ENCODE assay signal across 9 cellular contexts in the genomic region with DNA sequence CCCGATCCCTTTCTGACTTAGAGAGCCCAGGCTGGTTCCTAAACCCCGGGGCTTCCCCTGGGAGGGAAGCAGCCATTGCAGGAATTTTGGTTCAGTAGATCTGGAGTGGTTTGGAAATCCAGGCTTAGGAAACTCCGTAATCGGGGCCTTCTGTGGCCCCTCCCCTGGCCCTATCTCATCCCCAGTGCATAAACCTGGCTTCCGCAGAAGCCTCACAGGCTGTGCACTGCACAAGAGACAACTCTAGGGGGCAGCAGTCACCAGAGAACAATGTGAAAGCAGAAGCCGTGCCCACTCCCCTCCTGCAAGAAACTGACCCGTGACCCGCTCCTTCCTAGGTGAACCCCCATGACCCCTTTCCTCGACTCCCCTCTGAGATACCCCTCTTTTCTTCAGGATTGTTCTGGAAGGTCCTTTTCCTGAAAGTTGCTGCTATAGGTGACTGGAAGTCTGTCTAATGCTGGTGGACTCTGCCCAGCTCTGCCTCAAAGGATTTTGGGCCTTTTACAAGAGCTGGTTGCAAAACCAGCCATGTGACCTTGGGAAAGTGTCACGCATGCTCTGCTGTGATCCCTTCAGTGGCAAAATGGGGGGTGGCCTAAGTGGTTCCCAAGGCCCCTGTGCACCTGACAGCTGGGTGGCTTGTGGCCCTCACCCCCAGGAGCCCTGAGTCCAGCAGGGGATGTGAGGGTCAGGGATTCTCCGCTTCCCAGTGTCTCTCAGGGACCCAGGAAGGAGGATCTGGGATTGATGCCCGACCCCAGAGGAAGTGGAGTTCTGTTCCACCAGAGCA. TPM values are rescaled to one million over a fixed set of nuclear protein-coding genes. Genes with fewer than 3 reads are reported as not detected.
DNase-seq lines count a peak whose midpoint lies in the region; ATAC-seq, FAIRE-seq and TF ChIP-seq lines count a peak whose summit lies in the region.
"Had no signal": no experiment of that assay in that cellular context is flagged by ENCODE, and none has a peak within 500 bp of the region (broad histone marks: within the 10 kb centered on the region; RNA-seq: fewer than 3 reads in every experiment).

No MANE protein-coding gene starts in this region.

- TF ChIP-seq CTCF in breast epithelium (IDR thresholded peaks at IDR 0.05) = peak; percentile 22 to 72 (median 59)

- peak overlapping the region; percentile 61 to 75 (median 73) for H3K4me3 Mint-ChIP-seq in immature natural killer cell

- no peaks in the 10 kb centered on the region for H3K9me3 Mint-ChIP-seq in immature natural killer cell

- H3K4me1 ChIP-seq in breast epithelium (peaks cover 0 to 8% of the 10 kb centered on the region in 2 donors), small intestine (ENCODE audit: control insufficient read depth in 2 of 2, insufficient read depth in 1 of 2, low read depth in 1 of 2, low read length in 1 of 2) (no peaks in the 10 kb centered on the region)

- H3K27me3 ChIP-seq in breast epithelium (no peaks in the 10 kb centered on the region), small intestine (ENCODE audit: control insufficient read depth in 2 of 2, insufficient read depth in 2 of 2, low read length in 2 of 2) (peaks cover 0 to 2% of the 10 kb centered on the region in 2 donors)

- no peak for DNase-seq in Right ventricle myocardium inferior (ENCODE audit: missing footprints)
- no peak for DNase-seq in cardiac septum (ENCODE audit: low spot score)
- no peak for DNase-seq in breast epithelium (ENCODE audit: low spot score in 2 of 2)
- DNase-seq in immature natural killer cell = peak; percentile 33 to 41 (median 35)
- DNase-seq in small intestine = peak; percentile 46
- DNase-seq in T-helper 9 cell = no peak

- intact Hi-C loops in Right ventricle myocardium inferior (cut with DNase I) (no loop called here), cardiac septum (cut with DNase I) (no loop called here), breast epithelium (cut with DNase I; ENCODE audit: low total_unique reads) (no loop called here)

- WGBS in small intestine, 3 donors = 24 to 26% (median 26%) methylated on average over 11 to 12 of the region's 12 CpGs

- no peak for TF ChIP-seq POLR2A in breast epithelium (IDR thresholded peaks at IDR 0.05)

- H3K9me3 ChIP-seq in breast epithelium (no peaks in the 10 kb centered on the region), small intestine (ENCODE audit: control insufficient read depth, low read depth) (no peaks in the 10 kb centered on the region)

- H3K27ac Mint-ChIP-seq in immature natural killer cell = no peak overlapping the region

- ATAC-seq in Right ventricle myocardium inferior (peak; percentile 64), SK-N-SH treated with all-trans-retinoic acid at 6 μM for 48 hours (peak; percentile 93), HG02870 (IDR thresholded peaks at IDR 0.05; ENCODE audit: unreplicated experiment) (no peak)

- H3K4me3 ChIP-seq in breast epithelium (peak overlapping the region; percentile 27 to 62 (median 57)), small intestine (ENCODE audit: low read depth in 1 of 2, low read length in 2 of 2) (peak overlapping the region; percentile 18 to 42)

- H3K27ac ChIP-seq in breast epithelium = peak overlapping the region; percentile 17 to 79
- no peak overlapping the region for H3K27ac ChIP-seq in small intestine (ENCODE audit: low read depth in 1 of 2, low read length in 1 of 2)

- H3K27me3 Mint-ChIP-seq in immature natural killer cell (ENCODE audit: low read depth in 3 of 3) = peaks cover 4 to 21% (median 9%) of the 10 kb centered on the region in 3 donors

- FAIRE-seq in small intestine (lab: Jason Lieb, UNC) = no peak
- FAIRE-seq: islet of Langerhans had no signal

- H3K36me3 Mint-ChIP-seq in immature natural killer cell = no peaks in the 10 kb centered on the region

- peaks cover 8 to 10% of the 10 kb centered on the region in 2 donors for H3K4me1 Mint-ChIP-seq in immature natural killer cell

- no peaks in the 10 kb centered on the region for H3K36me3 ChIP-seq in breast epithelium
- no peaks in the 10 kb centered on the region for H3K36me3 ChIP-seq in small intestine (ENCODE audit: control insufficient read depth in 2 of 2, insufficient read depth in 2 of 2, low read length in 2 of 2)

TF ChIP-seq in SK-N-SH treated with all-trans-retinoic acid at 6 μM for 48 hours, 23 proteins besides CTCF, POLR2A, EP300 and RAD21:
- TF ChIP-seq, protein P1, sequence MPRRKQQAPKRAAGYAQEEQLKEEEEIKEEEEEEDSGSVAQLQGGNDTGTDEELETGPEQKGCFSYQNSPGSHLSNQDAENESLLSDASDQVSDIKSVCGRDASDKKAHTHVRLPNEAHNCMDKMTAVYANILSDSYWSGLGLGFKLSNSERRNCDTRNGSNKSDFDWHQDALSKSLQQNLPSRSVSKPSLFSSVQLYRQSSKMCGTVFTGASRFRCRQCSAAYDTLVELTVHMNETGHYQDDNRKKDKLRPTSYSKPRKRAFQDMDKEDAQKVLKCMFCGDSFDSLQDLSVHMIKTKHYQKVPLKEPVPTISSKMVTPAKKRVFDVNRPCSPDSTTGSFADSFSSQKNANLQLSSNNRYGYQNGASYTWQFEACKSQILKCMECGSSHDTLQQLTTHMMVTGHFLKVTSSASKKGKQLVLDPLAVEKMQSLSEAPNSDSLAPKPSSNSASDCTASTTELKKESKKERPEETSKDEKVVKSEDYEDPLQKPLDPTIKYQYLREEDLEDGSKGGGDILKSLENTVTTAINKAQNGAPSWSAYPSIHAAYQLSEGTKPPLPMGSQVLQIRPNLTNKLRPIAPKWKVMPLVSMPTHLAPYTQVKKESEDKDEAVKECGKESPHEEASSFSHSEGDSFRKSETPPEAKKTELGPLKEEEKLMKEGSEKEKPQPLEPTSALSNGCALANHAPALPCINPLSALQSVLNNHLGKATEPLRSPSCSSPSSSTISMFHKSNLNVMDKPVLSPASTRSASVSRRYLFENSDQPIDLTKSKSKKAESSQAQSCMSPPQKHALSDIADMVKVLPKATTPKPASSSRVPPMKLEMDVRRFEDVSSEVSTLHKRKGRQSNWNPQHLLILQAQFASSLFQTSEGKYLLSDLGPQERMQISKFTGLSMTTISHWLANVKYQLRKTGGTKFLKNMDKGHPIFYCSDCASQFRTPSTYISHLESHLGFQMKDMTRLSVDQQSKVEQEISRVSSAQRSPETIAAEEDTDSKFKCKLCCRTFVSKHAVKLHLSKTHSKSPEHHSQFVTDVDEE (CRISPR knock-in tag; IDR thresholded peaks at IDR 0.05) = no peak
- TF ChIP-seq OSR1 (CRISPR knock-in tag; IDR thresholded peaks at IDR 0.05) (no peak), ZC3H10 (CRISPR knock-in tag; IDR thresholded peaks at IDR 0.05) (no peak), RARB (CRISPR knock-in tag; IDR thresholded peaks at IDR 0.05) (no peak)
- TF ChIP-seq, protein P2, sequence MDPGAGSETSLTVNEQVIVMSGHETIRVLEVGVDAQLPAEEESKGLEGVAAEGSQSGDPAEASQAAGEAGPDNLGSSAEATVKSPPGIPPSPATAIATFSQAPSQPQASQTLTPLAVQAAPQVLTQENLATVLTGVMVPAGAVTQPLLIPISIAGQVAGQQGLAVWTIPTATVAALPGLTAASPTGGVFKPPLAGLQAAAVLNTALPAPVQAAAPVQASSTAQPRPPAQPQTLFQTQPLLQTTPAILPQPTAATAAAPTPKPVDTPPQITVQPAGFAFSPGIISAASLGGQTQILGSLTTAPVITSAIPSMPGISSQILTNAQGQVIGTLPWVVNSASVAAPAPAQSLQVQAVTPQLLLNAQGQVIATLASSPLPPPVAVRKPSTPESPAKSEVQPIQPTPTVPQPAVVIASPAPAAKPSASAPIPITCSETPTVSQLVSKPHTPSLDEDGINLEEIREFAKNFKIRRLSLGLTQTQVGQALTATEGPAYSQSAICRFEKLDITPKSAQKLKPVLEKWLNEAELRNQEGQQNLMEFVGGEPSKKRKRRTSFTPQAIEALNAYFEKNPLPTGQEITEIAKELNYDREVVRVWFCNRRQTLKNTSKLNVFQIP (CRISPR knock-in tag; IDR thresholded peaks at IDR 0.05; ENCODE audit: borderline replicate concordance, low read depth) = no peak
TF ChIP-seq in SK-N-SH treated with all-trans-retinoic acid at 6 μM for 48 hours: peak in this region for 0.

RNA-seq across cellular contexts. Expression of a gene that starts 14.4 kb away (rescaled TPM):
- total RNA-seq in Right ventricle myocardium inferior (0.35 TPM), cardiac septum (not detected), breast epithelium (under 1 TPM in 1 of 3 donors, not detected in 2; 0.15 TPM)
- polyA plus RNA-seq in immature natural killer cell (not detected), small intestine (not detected)

RNA-seq across cellular contexts. Expression of a gene that starts 22.0 kb away (rescaled TPM):
- total RNA-seq in Right ventricle myocardium inferior (0.16 TPM), cardiac septum (not detected), breast epithelium (10 to 100 TPM in 2 of 3 donors, 1 to 10 TPM in 1; 3.3 to 38.3 (median 12.3) TPM)
- polyA plus RNA-seq in immature natural killer cell (not detected), small intestine (1 to 10 TPM in 2 of 3 donors, under 1 TPM in 1; 0.45 to 2.0 (median 1.9) TPM)

Comparison
In these comparisons a context has a peak if more than half of its experiments do, and no peak if none do; other contexts are left out.
1. DNase-seq: peak in immature natural killer cell (3 of 3) and small intestine (single experiment); none in Right ventricle myocardium inferior (single experiment), cardiac septum (single experiment), breast epithelium (0 of 2) and T-helper 9 cell (single experiment).
2. H3K27ac ChIP-seq: peak in breast epithelium (2 of 2); none in small intestine (0 of 2).